In genomic region chr5:142831019-142831403, GRCh38 we compare ENCODE assay signal across 27 cellular contexts.
DNase-seq lines count a peak whose midpoint lies in the region; ATAC-seq and TF ChIP-seq lines count a peak whose summit lies in the region.
"Had no signal": no experiment of that assay in that cellular context is flagged by ENCODE, and none has a peak within 500 bp of the region (broad histone marks: within the 10 kb centered on the region; RNA-seq: fewer than 3 reads in every experiment).

No MANE protein-coding gene starts in this region.

- peaks cover 39% of the 10 kb centered on the region for H3K9me1 ChIP-seq in IMR-90 (ENCODE audit: insufficient read depth, low read length)

- no peak overlapping the region for H3K56ac ChIP-seq in IMR-90 (ENCODE audit: extremely low read depth, insufficient read depth, low read length)

- H3K4me3 ChIP-seq in left ventricle myocardium inferior (no peak overlapping the region), IMR-90 (ENCODE audit: insufficient read depth, low read depth, low read length) (no peak overlapping the region), skeletal muscle satellite cell (ENCODE audit: low read length) (peak overlapping the region; percentile 29)
- H3K4me3 ChIP-seq: body of pancreas, HAP-1, transverse colon had no signal

- WGBS in IMR-90 (ENCODE audit: extremely low coverage in 2 of 2, insufficient read length in 1 of 2), 2 experiments = 67% methylated on average over 2 of the region's 3 CpGs; no CpG with 5 or more reads in 1 of the 2 experiments

- H3K9ac ChIP-seq in IMR-90 (ENCODE audit: low read depth, low read length) (no peak overlapping the region), skeletal muscle satellite cell (ENCODE audit: low read depth, low read length) (peak overlapping the region; percentile 40)

- TF ChIP-seq RAD21 in IMR-90 (IDR thresholded peaks at IDR 0.05; ENCODE audit: low read length) = no peak

- intact Hi-C loops in left ventricle myocardium inferior (cut with micrococcal nuclease) = no loop called here
- intact Hi-C loops in cardiac septum (cut with DNase I) = no loop called here
- intact Hi-C loops in IMR-90 (cut with micrococcal nuclease) = no loop called here

- H3K27me3 Mint-ChIP-seq in chondrocyte (ENCODE audit: low read depth) = no peaks in the 10 kb centered on the region
- H3K27me3 Mint-ChIP-seq: activated T-cell treated with anti-CD3 and anti-CD28 coated beads, Interleukin-2, amount 50 U/mL, for 24 hours; naive thymus-derived CD4-positive, alpha-beta T cell had no signal

- ATAC-seq in IMR-90 (ENCODE audit: low read depth) = peak; percentile 21; the same call in 1 of the 2 replicates
- ATAC-seq in activated CD4-positive, CD25-positive, alpha-beta regulatory T cell treated with anti-CD3 and anti-CD28 coated beads, Interleukin-2, amount 50 U/mL, for 24 hours = no peak
- no peak for ATAC-seq in HG02763 (IDR thresholded peaks at IDR 0.05; ENCODE audit: unreplicated experiment)
- no peak for ATAC-seq in HG03469 (IDR thresholded peaks at IDR 0.05; ENCODE audit: unreplicated experiment)
- ATAC-seq: body of pancreas; left lobe of liver; naive thymus-derived CD4-positive, alpha-beta T cell had no signal

- in situ Hi-C loops in IMR-90 (cut with MboI; ENCODE audit: low sequenced_read_pairs) = no loop called here

- POLR2A ChIA-PET in IMR-90 (lab: Charles Lee; ENCODE audit: unreplicated experiment) = no interaction called here

- H3K4me1 ChIP-seq in left ventricle myocardium inferior (peaks cover 66% of the 10 kb centered on the region), IMR-90 (ENCODE audit: control insufficient read depth, insufficient read depth, low read length) (peaks cover 28% of the 10 kb centered on the region), skeletal muscle satellite cell (ENCODE audit: control insufficient read depth, insufficient read depth, low read length) (peaks cover 54% of the 10 kb centered on the region)
- H3K4me1 ChIP-seq: HAP-1 had no signal

- H3K4me3 Mint-ChIP-seq in chondrocyte (ENCODE audit: unreplicated experiment) = peak overlapping the region; percentile 14
- H3K4me3 Mint-ChIP-seq: activated CD4-positive, alpha-beta T cell treated with anti-CD3 and anti-CD28 coated beads, Interleukin-2, amount 10 ng/mL, durations not matched to agents 24 days and 14 days; activated T-cell treated with anti-CD3 and anti-CD28 coated beads, Interleukin-2, amount 50 U/mL, for 24 hours; naive thymus-derived CD4-positive, alpha-beta T cell had no signal

- peak overlapping the region; percentile 59 for H2BK20ac ChIP-seq in IMR-90 (ENCODE audit: low read depth, low read length)

- 0 out of 2 replicates have a peak overlapping the region, but pooled peaks have one; percentile 0 for H3K4me2 ChIP-seq in IMR-90 (ENCODE audit: low read depth, low read length)
- H3K4me2 ChIP-seq in skeletal muscle satellite cell (ENCODE audit: low read length) = peak overlapping the region; percentile 67

- no peak for TF ChIP-seq CTCF in left ventricle myocardium inferior (IDR thresholded peaks at IDR 0.05; ENCODE audit: borderline replicate concordance)
- TF ChIP-seq CTCF in IMR-90 (conservative IDR thresholded peaks at IDR 0.05; ENCODE audit: low read depth, low read length) = no peak
- no peak for TF ChIP-seq CTCF in chondrocyte (IDR thresholded peaks at IDR 0.05)

- DNase-seq in left ventricle myocardium inferior = no peak
- no peak for DNase-seq in cardiac septum (ENCODE audit: low spot score)
- no peak for DNase-seq in IMR-90
- DNase-seq in chondrocyte (ENCODE audit: low spot score) = no peak
- DNase-seq: ACHN; activated CD4-positive, alpha-beta T cell treated with anti-CD3 and anti-CD28 coated beads, Interleukin-2, amount 10 ng/mL, durations not matched to agents 24 days and 14 days; activated gamma-delta T cell; activated T-cell treated with anti-CD3 and anti-CD28 coated beads, Interleukin-2, amount 50 U/mL, for 24 hours; body of pancreas; DMS79; effector CD4-positive, alpha-beta T cell; GF-D8; naive thymus-derived CD4-positive, alpha-beta T cell; NCI-H1694; NCI-H774; occipital lobe; stimulated activated CD4-positive, alpha-beta T cell treated with anti-CD3 and anti-CD28 coated beads, Interleukin-2, amount 100 ng/mL, for 48 hours; T-helper 9 cell; transverse colon had no signal

- H4K8ac ChIP-seq in IMR-90 (ENCODE audit: low read depth in 2 of 2, low read length in 2 of 2) = no peak overlapping the region; a peak in 1 of 4 replicates

- peak overlapping the region; percentile 53 for H3K4ac ChIP-seq in IMR-90 (ENCODE audit: low read depth, low read length)

- peak overlapping the region; percentile 43; the same call in 2 of the 3 replicates for H2BK15ac ChIP-seq in IMR-90 (ENCODE audit: low read depth, low read length)

- H3K27ac ChIP-seq in left ventricle myocardium inferior (replicated peaks) (peak overlapping the region; percentile 73), IMR-90 (ENCODE audit: insufficient read depth, low read length) (no peak overlapping the region)
- H3K27ac ChIP-seq: body of pancreas, HL-60, VCaP had no signal

- H3K9me3 Mint-ChIP-seq in chondrocyte (ENCODE audit: low read depth) = no peaks in the 10 kb centered on the region
- H3K9me3 Mint-ChIP-seq: activated CD4-positive, alpha-beta T cell treated with anti-CD3 and anti-CD28 coated beads, Interleukin-2, amount 10 ng/mL, durations not matched to agents 24 days and 14 days; activated T-cell treated with anti-CD3 and anti-CD28 coated beads, Interleukin-2, amount 50 U/mL, for 24 hours; naive thymus-derived CD4-positive, alpha-beta T cell had no signal

- peak overlapping the region; percentile 60 for H2AK5ac ChIP-seq in IMR-90 (ENCODE audit: low read depth, low read length)

- H2BK120ac ChIP-seq in IMR-90 (ENCODE audit: low read depth, low read length) = peak overlapping the region; percentile 49

- H4K20me1 ChIP-seq in IMR-90 (ENCODE audit: insufficient read depth, low read length) = no peaks in the 10 kb centered on the region

- H4K5ac ChIP-seq in IMR-90 (ENCODE audit: low read depth, low read length) = peak overlapping the region; percentile 26; the same call in 1 of the 2 replicates

- H3K27ac Mint-ChIP-seq in chondrocyte (ENCODE audit: unreplicated experiment) = peak overlapping the region; percentile 86
- H3K27ac Mint-ChIP-seq: activated CD4-positive, alpha-beta T cell treated with anti-CD3 and anti-CD28 coated beads, Interleukin-2, amount 10 ng/mL, durations not matched to agents 24 days and 14 days; activated T-cell treated with anti-CD3 and anti-CD28 coated beads, Interleukin-2, amount 50 U/mL, for 24 hours had no signal

- peaks cover 0 to 18% of the 10 kb centered on the region in 2 experiments; a peak in 1 of 4 replicates for H3K79me1 ChIP-seq in IMR-90 (ENCODE audit: low read depth in 1 of 2, low read length in 2 of 2)

- peak overlapping the region; percentile 9 for H2AFZ ChIP-seq in IMR-90 (replicated peaks; ENCODE audit: low read length, poor library complexity)

- H3K9me3 ChIP-seq in left ventricle myocardium inferior (replicated peaks) (no peaks in the 10 kb centered on the region), IMR-90 (ENCODE audit: control insufficient read depth, insufficient read depth, low read length) (no peaks in the 10 kb centered on the region), skeletal muscle satellite cell (replicated peaks; ENCODE audit: low read length) (no peaks in the 10 kb centered on the region)
- H3K9me3 ChIP-seq: body of pancreas, HAP-1, transverse colon had no signal

- H4K91ac ChIP-seq in IMR-90 (ENCODE audit: insufficient read depth, low read depth, low read length) = peak overlapping the region; percentile 14; the same call in 1 of the 2 replicates

- H3K36me3 ChIP-seq in left ventricle myocardium inferior = no peaks in the 10 kb centered on the region
- no peaks in the 10 kb centered on the region for H3K36me3 ChIP-seq in IMR-90 (ENCODE audit: control insufficient read depth, insufficient read depth, low read length)
- H3K36me3 ChIP-seq in skeletal muscle satellite cell (ENCODE audit: insufficient read depth, low read length) = no peaks in the 10 kb centered on the region
- H3K36me3 ChIP-seq: HAP-1, transverse colon had no signal

- TF ChIP-seq POLR2A in IMR-90 (IDR thresholded peaks at IDR 0.05; ENCODE audit: low read depth, low read length) = no peak

- H2AK9ac ChIP-seq in IMR-90 (replicated peaks; ENCODE audit: low read depth, low read length, poor library complexity) = no peak overlapping the region

- BruUV-seq in IMR-90 (replicated peaks; lab: Mats Ljungman, UMichigan) = no TSS peak

- H3K23ac ChIP-seq in IMR-90 (ENCODE audit: low read depth, low read length) = peak overlapping the region; percentile 41; the same call in 1 of the 2 replicates

- CTCF ChIA-PET in IMR-90 (lab: Yijun Ruan, JAX) = no interaction called here

- H2BK5ac ChIP-seq in IMR-90 (ENCODE audit: low read depth, low read length, poor library complexity, severe bottlenecking) = no peak overlapping the region

- dilution Hi-C loops in IMR-90 (cut with HindIII; ENCODE audit: low sequenced_read_pairs, unreplicated experiment) = no loop called here

- peak overlapping the region; percentile 3; the same call in 1 of the 2 replicates for H3K18ac ChIP-seq in IMR-90 (ENCODE audit: low read depth, low read length)

- peak overlapping the region; percentile 30 for H3K14ac ChIP-seq in IMR-90 (replicated peaks; ENCODE audit: low read depth, low read length)

- no peaks in the 10 kb centered on the region for H3K36me3 Mint-ChIP-seq in chondrocyte (ENCODE audit: low read depth)

- peaks cover 64% of the 10 kb centered on the region for H3K4me1 Mint-ChIP-seq in chondrocyte (ENCODE audit: low read depth)

- H3K27me3 ChIP-seq in left ventricle myocardium inferior (ENCODE audit: low read depth) = no peaks in the 10 kb centered on the region
- 0 out of 2 replicates have a peak, but pooled peaks cover 2% of the 10 kb centered on the region for H3K27me3 ChIP-seq in IMR-90 (ENCODE audit: control insufficient read depth, insufficient read depth, low read length)
- no peaks in the 10 kb centered on the region for H3K27me3 ChIP-seq in skeletal muscle satellite cell (ENCODE audit: control insufficient read depth, insufficient read depth, low read length)
- H3K27me3 ChIP-seq: body of pancreas, transverse colon had no signal

TF ChIP-seq in IMR-90, 13 proteins besides CTCF, POLR2A, EP300 and RAD21 (continues in another document):
- TF ChIP-seq CHD1 (IDR thresholded peaks at IDR 0.05; ENCODE audit: low read depth, low read length) (no peak), SMC3 (IDR thresholded peaks at IDR 0.05; ENCODE audit: low read depth, low read length) (no peak), RCOR1 (IDR thresholded peaks at IDR 0.05; ENCODE audit: insufficient replicate concordance, low read length) (no peak), RFX5 (IDR thresholded peaks at IDR 0.05; ENCODE audit: low read depth, low read length) (no peak), MXI1 (IDR thresholded peaks at IDR 0.05; ENCODE audit: borderline replicate concordance, low read depth, low read length) (no peak), USF2 (IDR thresholded peaks at IDR 0.05; ENCODE audit: low read depth, low read length) (no peak)
